Comparison of ENCODE assay signal across 28 cellular contexts in the genomic region with DNA sequence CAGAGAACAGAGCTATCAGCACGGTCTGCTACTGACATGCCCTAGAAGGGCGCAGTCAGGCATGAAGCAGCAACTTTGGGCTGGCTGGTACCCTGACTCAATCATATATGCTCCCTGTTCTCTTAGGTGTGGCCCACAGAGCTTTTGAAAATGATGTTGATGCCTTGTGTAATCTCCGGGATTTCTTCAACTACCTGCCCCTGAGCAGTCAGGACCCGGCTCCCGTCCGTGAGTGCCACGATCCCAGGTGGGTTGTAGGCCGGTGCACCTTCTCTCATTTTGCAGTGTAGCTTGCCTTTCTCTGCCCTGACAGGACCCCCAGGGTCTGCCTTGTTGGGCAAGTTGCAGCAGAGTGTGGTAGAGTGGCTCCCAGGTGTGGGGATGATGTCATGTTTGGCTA.
"Had no signal": no experiment of that assay in that cellular context is flagged by ENCODE, and none has a peak within 500 bp of the region (broad histone marks: within the 10 kb centered on the region; RNA-seq: fewer than 3 reads in every experiment).

No MANE protein-coding gene starts in this region.

- H3K4me1 Mint-ChIP-seq: mesothelial cell of epicardium, naive B cell, nephron, neural progenitor cell had no signal

- H3K4me3 Mint-ChIP-seq: mesothelial cell of epicardium; naive B cell; nephron; neural progenitor cell; stimulated activated naive B cell treated with anti-CD40 and anti-IgM and Interleukin-4, amounts not matched to agents 10 μg/mL and 1 μg/mL and 100 μg/mL, for 72 hours; stimulated activated naive CD8-positive, alpha-beta T cell treated with anti-CD3 and anti-CD28 coated beads, Interleukin-15, Interleukin-2, amounts not matched to agents 100 ng/mL and 50 ng/mL, for 24 hours had no signal

- DNase-seq: dorsolateral prefrontal cortex; effector CD4-positive, alpha-beta T cell; heart left ventricle; left cardiac atrium; left lung; mesenchymal stem cell; mucosa of descending colon; naive B cell; nucleus accumbens; posterior cingulate gyrus; retina; stimulated activated CD4-positive, alpha-beta T cell treated with anti-CD3 and anti-CD28 coated beads, Interleukin-12 subunit alpha, Interleukin-12 subunit beta, amount 100 ng/mL, for 4 hours; stimulated activated CD4-positive, alpha-beta T cell treated with anti-CD3 and anti-CD28 coated beads, Interleukin-1b, Interleukin-23, amount 100 ng/mL, for 48 hours; stimulated activated CD4-positive, alpha-beta T cell treated with anti-CD3 and anti-CD28 coated beads, Interleukin-4, amount 100 ng/mL, for 4 hours; stimulated activated naive B cell treated with anti-CD40 and anti-IgM and Interleukin-4, amounts not matched to agents 10 μg/mL and 1 μg/mL and 100 μg/mL, for 72 hours had no signal

- H3K79me2 ChIP-seq: hepatocyte had no signal

- H2AFZ ChIP-seq: hepatocyte, neural progenitor cell had no signal

- H3K9me3 Mint-ChIP-seq: mesothelial cell of epicardium; naive B cell; nephron; neural progenitor cell; stimulated activated naive B cell treated with anti-CD40 and anti-IgM and Interleukin-4, amounts not matched to agents 10 μg/mL and 1 μg/mL and 100 μg/mL, for 72 hours; stimulated activated naive CD8-positive, alpha-beta T cell treated with anti-CD3 and anti-CD28 coated beads, Interleukin-15, Interleukin-2, amounts not matched to agents 100 ng/mL and 50 ng/mL, for 24 hours had no signal

- H3K9me3 ChIP-seq: gastroesophageal sphincter, heart left ventricle, left lung, mucosa of descending colon, thoracic aorta, tibial nerve, upper lobe of left lung, vagina had no signal

- H3K4me1 ChIP-seq: foreskin keratinocyte, gastroesophageal sphincter, heart left ventricle, left lung, neural progenitor cell, tibial nerve, upper lobe of left lung, vagina had no signal

- H3K27ac ChIP-seq: dorsolateral prefrontal cortex, foreskin keratinocyte, gastroesophageal sphincter, heart left ventricle, hepatocyte, left lung, neural progenitor cell, thoracic aorta, tibial nerve, upper lobe of left lung, vagina had no signal

- ATAC-seq: foreskin keratinocyte; gastroesophageal sphincter; heart left ventricle; left cardiac atrium; left lung; sciatic nerve; stimulated activated naive B cell treated with anti-CD40 and anti-IgM and Interleukin-4, amounts not matched to agents 10 μg/mL and 1 μg/mL and 100 μg/mL, for 72 hours had no signal

- H3K4me3 ChIP-seq: dorsolateral prefrontal cortex, gastroesophageal sphincter, heart left ventricle, hepatocyte, left lung, mucosa of descending colon, neural progenitor cell, smooth muscle cell, thoracic aorta, tibial nerve, upper lobe of left lung, vagina had no signal

- H3K27ac Mint-ChIP-seq: mesothelial cell of epicardium; nephron; neural progenitor cell; stimulated activated naive CD8-positive, alpha-beta T cell treated with anti-CD3 and anti-CD28 coated beads, Interleukin-15, Interleukin-2, amounts not matched to agents 100 ng/mL and 50 ng/mL, for 24 hours had no signal

- H3K27me3 Mint-ChIP-seq: naive B cell; stimulated activated naive B cell treated with anti-CD40 and anti-IgM and Interleukin-4, amounts not matched to agents 10 μg/mL and 1 μg/mL and 100 μg/mL, for 72 hours; stimulated activated naive CD8-positive, alpha-beta T cell treated with anti-CD3 and anti-CD28 coated beads, Interleukin-15, Interleukin-2, amounts not matched to agents 100 ng/mL and 50 ng/mL, for 24 hours had no signal

- H3K27me3 ChIP-seq: dorsolateral prefrontal cortex, foreskin keratinocyte, gastroesophageal sphincter, heart left ventricle, hepatocyte, left lung, neural progenitor cell, tibial nerve, upper lobe of left lung, vagina had no signal

- H3K4me2 ChIP-seq: hepatocyte, neural progenitor cell, smooth muscle cell had no signal

- H3K9ac ChIP-seq: neural progenitor cell had no signal
